1 cellular context compared by ENCODE assay signal in genomic region chr14:75491376-75491978, GRCh38.
TF ChIP-seq lines count a peak whose summit lies in the region.

No MANE protein-coding gene starts in this region.

TF ChIP-seq in GM12878, 131 proteins besides CTCF, POLR2A, EP300 and RAD21 (continued from another document and continues in another):
- TF ChIP-seq YY1 (IDR thresholded peaks at IDR 0.05; ENCODE audit: low read depth, low read length): no peak
- TF ChIP-seq RELB (IDR thresholded peaks at IDR 0.05; ENCODE audit: low read depth): no peak
- no peak for TF ChIP-seq MXI1 (IDR thresholded peaks at IDR 0.05; ENCODE audit: low read depth, low read length)
- TF ChIP-seq BCL11A (IDR thresholded peaks at IDR 0.05; ENCODE audit: low read depth, low read length): peak; percentile 45; the same call in 1 of the 2 replicates
- 0 out of 2 replicates have a peak, but pooled peaks have one; percentile 67 for TF ChIP-seq CBFB (IDR thresholded peaks at IDR 0.05; ENCODE audit: low read depth)
- TF ChIP-seq E2F8 (IDR thresholded peaks at IDR 0.05; ENCODE audit: low read depth, partially characterized antibody): no peak
- TF ChIP-seq POU2F2 (IDR thresholded peaks at IDR 0.05; ENCODE audit: borderline replicate concordance, low read depth, low read length): no peak
- no peak for TF ChIP-seq CBX3 (IDR thresholded peaks at IDR 0.05; ENCODE audit: borderline replicate concordance, low read depth)
- no peak for TF ChIP-seq ZZZ3 (IDR thresholded peaks at IDR 0.05; ENCODE audit: control insufficient read depth, insufficient read length, low read depth)
- TF ChIP-seq FOXM1 (IDR thresholded peaks at IDR 0.05; ENCODE audit: low read depth, low read length): peak; percentile 68; the same call in 1 of the 2 replicates
- no peak for TF ChIP-seq STAT1 (conservative IDR thresholded peaks at IDR 0.05)
- peak; percentile 96 for TF ChIP-seq EED (IDR thresholded peaks at IDR 0.05; ENCODE audit: low read depth)
- peak; percentile 26 for TF ChIP-seq BCL3 (IDR thresholded peaks at IDR 0.05; ENCODE audit: borderline replicate concordance, insufficient read depth, low read depth, low read length, poor library complexity, severe bottlenecking)
- no peak for TF ChIP-seq BMI1 (IDR thresholded peaks at IDR 0.05; ENCODE audit: borderline replicate concordance)
- TF ChIP-seq STAT3 (IDR thresholded peaks at IDR 0.05; ENCODE audit: low read depth, low read length): no peak
- 0 out of 2 replicates have a peak, but pooled peaks have one; percentile 36 for TF ChIP-seq ZNF217 (IDR thresholded peaks at IDR 0.05)
- peak; percentile 39; the same call in 1 of the 2 replicates for TF ChIP-seq ATF2 (IDR thresholded peaks at IDR 0.05; ENCODE audit: low read length)
- TF ChIP-seq CREB1 (IDR thresholded peaks at IDR 0.05; ENCODE audit: low read depth): no peak
- no peak for TF ChIP-seq JUND (IDR thresholded peaks at IDR 0.05; ENCODE audit: low read depth, low read length)
- no peak for TF ChIP-seq NFXL1 (IDR thresholded peaks at IDR 0.05; ENCODE audit: borderline replicate concordance)
- no peak for TF ChIP-seq ZBTB40 (IDR thresholded peaks at IDR 0.05; ENCODE audit: borderline replicate concordance)
- 0 out of 2 replicates have a peak, but pooled peaks have one; percentile 27 for TF ChIP-seq IRF4 (IDR thresholded peaks at IDR 0.05; ENCODE audit: low read depth, low read length)
- TF ChIP-seq TARDBP (IDR thresholded peaks at IDR 0.05; ENCODE audit: borderline replicate concordance): 0 out of 2 replicates have a peak, but pooled peaks have one; percentile 34
- no peak for TF ChIP-seq RELA (IDR thresholded peaks at IDR 0.05; ENCODE audit: borderline replicate concordance, partially characterized antibody)
- 0 out of 3 replicates have a peak, but pooled peaks of 1 of the 2 experiments have one; percentile 34 for TF ChIP-seq EGR1 (IDR thresholded peaks at IDR 0.05; ENCODE audit: borderline replicate concordance in 1 of 2, low read depth in 2 of 2, low read length in 2 of 2)
- TF ChIP-seq ETV6 (conservative IDR thresholded peaks at IDR 0.05 in 1 of 2, IDR thresholded peaks at IDR 0.05 in 1 of 2; ENCODE audit: borderline replicate concordance in 1 of 2, low read depth in 1 of 2): peak in 1 of 2 experiments; percentile 60; a peak in 1 of 4 replicates
- peak; percentile 89 for TF ChIP-seq RUNX3 (IDR thresholded peaks at IDR 0.05; ENCODE audit: low read length)
- no peak for TF ChIP-seq SREBF2 (IDR thresholded peaks at IDR 0.05; ENCODE audit: low read length)
- no peak for TF ChIP-seq NFYA (IDR thresholded peaks at IDR 0.05; ENCODE audit: borderline replicate concordance, low read depth, low read length)
- no peak for TF ChIP-seq SIN3A (IDR thresholded peaks at IDR 0.05; ENCODE audit: low read depth, low read length)
- no peak for TF ChIP-seq PAX8 (IDR thresholded peaks at IDR 0.05)
- peak; percentile 53; the same call in 1 of the 2 replicates for TF ChIP-seq SPI1 (IDR thresholded peaks at IDR 0.05; ENCODE audit: borderline replicate concordance, insufficient read depth, low read depth, low read length)
- no peak for TF ChIP-seq MAX (IDR thresholded peaks at IDR 0.05; ENCODE audit: low read depth, low read length)
- no peak for TF ChIP-seq TCF7 (IDR thresholded peaks at IDR 0.05; ENCODE audit: borderline replicate concordance)
- TF ChIP-seq BACH1 (IDR thresholded peaks at IDR 0.05; ENCODE audit: borderline replicate concordance): no peak
- TF ChIP-seq HDAC6 (IDR thresholded peaks at IDR 0.05; ENCODE audit: unreplicated experiment): no peak
- no peak for TF ChIP-seq ZBTB11 (CRISPR knock-in tag; IDR thresholded peaks at IDR 0.05)
- peak; percentile 62 for TF ChIP-seq IKZF1 (conservative IDR thresholded peaks at IDR 0.05)
- peak; percentile 66; the same call in 1 of the 2 replicates for TF ChIP-seq NFIC (IDR thresholded peaks at IDR 0.05; ENCODE audit: low read depth, low read length)
- TF ChIP-seq KAT2A (conservative IDR thresholded peaks at IDR 0.05; ENCODE audit: control insufficient read depth, low read depth, low read length): no peak
- TF ChIP-seq BCLAF1 (IDR thresholded peaks at IDR 0.05): no peak
- no peak for TF ChIP-seq IRF5 (IDR thresholded peaks at IDR 0.05; ENCODE audit: borderline replicate concordance)
- TF ChIP-seq ZNF384 (IDR thresholded peaks at IDR 0.05; ENCODE audit: borderline replicate concordance, low read depth, low read length): no peak
- no peak for TF ChIP-seq ZSCAN29 (IDR thresholded peaks at IDR 0.05)
